1 cellular context compared by ENCODE assay signal in genomic region chr2:69477627-69478026, GRCh38.
TF ChIP-seq lines count a peak whose summit lies in the region.

No MANE protein-coding gene starts in this region.

TF ChIP-seq in WTC11, 78 proteins besides CTCF, POLR2A, EP300 and RAD21 (continued from another document):
- no peak for TF ChIP-seq PRDM15 (CRISPR knock-in tag; IDR thresholded peaks at IDR 0.05)
- TF ChIP-seq, protein P1, sequence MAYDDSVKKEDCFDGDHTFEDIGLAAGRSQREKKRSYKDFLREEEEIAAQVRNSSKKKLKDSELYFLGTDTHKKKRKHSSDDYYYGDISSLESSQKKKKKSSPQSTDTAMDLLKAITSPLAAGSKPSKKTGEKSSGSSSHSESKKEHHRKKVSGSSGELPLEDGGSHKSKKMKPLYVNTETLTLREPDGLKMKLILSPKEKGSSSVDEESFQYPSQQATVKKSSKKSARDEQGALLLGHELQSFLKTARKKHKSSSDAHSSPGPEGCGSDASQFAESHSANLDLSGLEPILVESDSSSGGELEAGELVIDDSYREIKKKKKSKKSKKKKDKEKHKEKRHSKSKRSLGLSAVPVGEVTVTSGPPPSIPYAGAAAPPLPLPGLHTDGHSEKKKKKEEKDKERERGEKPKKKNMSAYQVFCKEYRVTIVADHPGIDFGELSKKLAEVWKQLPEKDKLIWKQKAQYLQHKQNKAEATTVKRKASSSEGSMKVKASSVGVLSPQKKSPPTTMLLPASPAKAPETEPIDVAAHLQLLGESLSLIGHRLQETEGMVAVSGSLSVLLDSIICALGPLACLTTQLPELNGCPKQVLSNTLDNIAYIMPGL (CRISPR knock-in tag; IDR thresholded peaks at IDR 0.05): no peak
- no peak for TF ChIP-seq OVOL2 (CRISPR knock-in tag; IDR thresholded peaks at IDR 0.05; ENCODE audit: borderline replicate concordance)
- TF ChIP-seq EMX1 (CRISPR knock-in tag; IDR thresholded peaks at IDR 0.05): no peak
- no peak for TF ChIP-seq NR1H2 (CRISPR knock-in tag; IDR thresholded peaks at IDR 0.05)
- TF ChIP-seq, protein P2, sequence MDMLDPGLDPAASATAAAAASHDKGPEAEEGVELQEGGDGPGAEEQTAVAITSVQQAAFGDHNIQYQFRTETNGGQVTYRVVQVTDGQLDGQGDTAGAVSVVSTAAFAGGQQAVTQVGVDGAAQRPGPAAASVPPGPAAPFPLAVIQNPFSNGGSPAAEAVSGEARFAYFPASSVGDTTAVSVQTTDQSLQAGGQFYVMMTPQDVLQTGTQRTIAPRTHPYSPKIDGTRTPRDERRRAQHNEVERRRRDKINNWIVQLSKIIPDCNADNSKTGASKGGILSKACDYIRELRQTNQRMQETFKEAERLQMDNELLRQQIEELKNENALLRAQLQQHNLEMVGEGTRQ (CRISPR knock-in tag; IDR thresholded peaks at IDR 0.05): no peak
- no peak for TF ChIP-seq ZNF425 (CRISPR knock-in tag; conservative IDR thresholded peaks at IDR 0.05)
- no peak for TF ChIP-seq ESRRA (CRISPR knock-in tag; IDR thresholded peaks at IDR 0.05; ENCODE audit: borderline replicate concordance)
- no peak for TF ChIP-seq SOX15 (CRISPR knock-in tag; IDR thresholded peaks at IDR 0.05)
- no peak for TF ChIP-seq MXD4 (CRISPR knock-in tag; IDR thresholded peaks at IDR 0.05; ENCODE audit: borderline replicate concordance)
- TF ChIP-seq NR2C2 (CRISPR knock-in tag; IDR thresholded peaks at IDR 0.05): no peak
- TF ChIP-seq RELA (CRISPR knock-in tag; IDR thresholded peaks at IDR 0.05; ENCODE audit: borderline replicate concordance): no peak
TF ChIP-seq in WTC11: peak in this region for 0.
